8 cellular contexts compared by ENCODE assay signal in genomic region chr21:15062566-15062965, GRCh38. TPM values are rescaled to one million over a fixed set of nuclear protein-coding genes. Genes with fewer than 3 reads are reported as not detected.
A peak's percentile ranks its signal among the peaks of the same experiment; 100 is the strongest.
DNase-seq lines count a peak whose midpoint lies in the region; ATAC-seq, FAIRE-seq and TF ChIP-seq lines count a peak whose summit lies in the region.

No MANE protein-coding gene starts in this region.

- no peak for TF ChIP-seq POLR2A in tibial nerve (IDR thresholded peaks at IDR 0.05)

- H3K4me3 ChIP-seq in right atrium auricular region: peak overlapping the region; percentile 68 to 75
- H3K4me3 ChIP-seq in keratinocyte (ENCODE audit: control insufficient read depth in 2 of 3, extremely low read depth in 1 of 3, insufficient read depth in 2 of 3, low read depth in 1 of 3, low read length in 3 of 3): peak overlapping the region; percentile 85 to 99 (median 93)
- H3K4me3 ChIP-seq in tibial nerve: peak overlapping the region in 3 of 4 donors; percentile 79 to 97 (median 94)

- H3K9me3 Mint-ChIP-seq in activated naive CD8-positive, alpha-beta T cell (ENCODE audit: low read depth): no peaks in the 10 kb centered on the region

- H3K36me3 ChIP-seq in right atrium auricular region: no peaks in the 10 kb centered on the region
- H3K36me3 ChIP-seq in keratinocyte (ENCODE audit: control insufficient read depth in 2 of 2, extremely low read depth in 1 of 2, insufficient read depth in 2 of 2, low read length in 2 of 2): no peaks in the 10 kb centered on the region
- no peaks in the 10 kb centered on the region for H3K36me3 ChIP-seq in tibial nerve

- H3K9me3 ChIP-seq in right atrium auricular region (no peaks in the 10 kb centered on the region), keratinocyte (ENCODE audit: control insufficient read depth, low read depth, low read length) (no peaks in the 10 kb centered on the region), tibial nerve (no peaks in the 10 kb centered on the region)

- FAIRE-seq in keratinocyte (lab: Jason Lieb, UNC): peak; percentile 39

- peaks cover 71% of the 10 kb centered on the region for H3K79me2 ChIP-seq in keratinocyte (ENCODE audit: control insufficient read depth, insufficient read depth, low read length)

- TF ChIP-seq CTCF in right atrium auricular region (IDR thresholded peaks at IDR 0.05) (no peak), keratinocyte (optimal IDR thresholded peaks at IDR 0.05 in 1 of 3, IDR thresholded peaks at IDR 0.05 in 1 of 3, conservative IDR thresholded peaks at IDR 0.05 in 1 of 3; ENCODE audit: extremely low read depth in 1 of 3, insufficient read depth in 2 of 3, low read length in 3 of 3) (peak in 2 of 3 experiments; percentile 6 to 7), tibial nerve (IDR thresholded peaks at IDR 0.05) (peak in 2 of 5 experiments; percentile 11 to 20)

- H3K27me3 Mint-ChIP-seq in activated naive CD8-positive, alpha-beta T cell: no peaks in the 10 kb centered on the region

- intact Hi-C loops in left cardiac atrium (cut with DNase I): loop anchor here in 1 of 2 donors (5.0 kb wide), 1 partner anchor 420 kb away; no protein-coding TSS in a partner anchor
- intact Hi-C loops in left colon (cut with DNase I, micrococcal nuclease): loop anchor here in 1 of 2 donors (10.0 kb wide), 1 partner anchor 188 kb away; no protein-coding TSS in a partner anchor

- no peak for TF ChIP-seq EP300 in tibial nerve (IDR thresholded peaks at IDR 0.05)

- H3K27ac ChIP-seq in right atrium auricular region: no peak overlapping the region
- peak overlapping the region; percentile 96 for H3K27ac ChIP-seq in keratinocyte (ENCODE audit: control insufficient read depth, insufficient read depth, low read length)
- peak overlapping the region in 1 of 4 donors; percentile 98 for H3K27ac ChIP-seq in tibial nerve

- no peaks in the 10 kb centered on the region for H3K36me3 Mint-ChIP-seq in activated naive CD8-positive, alpha-beta T cell

- H4K20me1 ChIP-seq in keratinocyte (ENCODE audit: control insufficient read depth, extremely low read depth, insufficient read depth, low read length): peaks cover 5% of the 10 kb centered on the region

- peak overlapping the region; percentile 92 for H3K9ac ChIP-seq in keratinocyte (ENCODE audit: control insufficient read depth, extremely low read depth, insufficient read depth, low read length)

- peak overlapping the region; percentile 90 for H3K4me3 Mint-ChIP-seq in activated naive CD8-positive, alpha-beta T cell

- peak overlapping the region; percentile 95 for H3K27ac Mint-ChIP-seq in activated naive CD8-positive, alpha-beta T cell

- peaks cover 65% of the 10 kb centered on the region for H3K4me1 Mint-ChIP-seq in activated naive CD8-positive, alpha-beta T cell (ENCODE audit: low read depth)

- dilution Hi-C loops in keratinocyte (cut with MboI; ENCODE audit: extremely low pct_ligation_motif_present, low sequenced_read_pairs): no loop called here

- ATAC-seq in left cardiac atrium: no peak
- no peak for ATAC-seq in left colon

- peaks cover 0 to 67% of the 10 kb centered on the region in 2 donors for H3K4me1 ChIP-seq in right atrium auricular region
- peaks cover 23% of the 10 kb centered on the region for H3K4me1 ChIP-seq in keratinocyte (ENCODE audit: control insufficient read depth, extremely low read depth, insufficient read depth, low read length)
- peaks cover 0 to 63% (median 44%) of the 10 kb centered on the region in 4 donors for H3K4me1 ChIP-seq in tibial nerve

- WGBS in tibial nerve, 2 donors: 24 to 33% methylated on average over 3 of the region's 3 CpGs

- H3K27me3 ChIP-seq in right atrium auricular region: no peaks in the 10 kb centered on the region
- no peaks in the 10 kb centered on the region for H3K27me3 ChIP-seq in keratinocyte (ENCODE audit: control insufficient read depth, extremely low read depth, insufficient read depth, low read length)
- no peaks in the 10 kb centered on the region for H3K27me3 ChIP-seq in tibial nerve

- H3K4me2 ChIP-seq in keratinocyte (ENCODE audit: control insufficient read depth, extremely low read depth, insufficient read depth, low read depth, low read length): peak overlapping the region; percentile 83

- peaks cover 3% of the 10 kb centered on the region for H3K9me1 ChIP-seq in keratinocyte (ENCODE audit: control insufficient read depth, extremely low read depth, insufficient read depth, low read length)

- DNase-seq in right atrium auricular region (ENCODE audit: low spot score) (no peak), left cardiac atrium (no peak), keratinocyte (ENCODE audit: low read depth, low spot score) (no peak), tibial nerve (ENCODE audit: low spot score in 2 of 2) (no peak), glomerular visceral epithelial cell (ENCODE audit: extremely low spot score) (no peak), cerebellar nuclear complex (lab: John Stamatoyannopoulos, UW) (no peak), left colon (no peak)

- no peak overlapping the region for H2AFZ ChIP-seq in keratinocyte (ENCODE audit: control insufficient read depth, low read length)

RNA-seq across cellular contexts. Expression of gene NRIP1, which starts 2.2 kb away (rescaled TPM):
- total RNA-seq in right atrium auricular region: 10 to 100 TPM; 15.5 to 16.0 TPM
- 10 to 100 TPM; 30.1 to 36.4 TPM for total RNA-seq in left cardiac atrium
- 18.9 to 25.5 TPM (median 22.3 TPM) in 3 replicates for polyA plus RNA-seq in keratinocyte
- 15.8 TPM for polyA plus RNA-seq in keratinocyte (2011; ENCODE audit: low read depth)
- polyA plus RNA-seq in keratinocyte (2011; cell fraction: cytosol; rRNA removed): 6.7 and 18.2 TPM in 2 replicates
- 24.1 and 31.6 TPM in 2 replicates for polyA plus RNA-seq in keratinocyte (2011; cell fraction: nucleus; rRNA removed)
- polyA plus RNA-seq in keratinocyte (2012; ENCODE audit: low replicate concordance): 16.8 and 26.5 TPM in 2 replicates
- polyA minus RNA-seq in keratinocyte: 15.0 to 99.3 TPM (median 54.2 TPM) in 3 replicates
- polyA minus RNA-seq in keratinocyte (2011; cell fraction: cytosol; rRNA and poly(A)+ RNA removed): 21.9 TPM
- polyA minus RNA-seq in keratinocyte (2011; cell fraction: nucleus; rRNA and poly(A)+ RNA removed): 59.4 and 107 TPM in 2 replicates
- total RNA-seq in tibial nerve: 10 to 100 TPM; 31.0 to 33.0 (median 32.2) TPM
- total RNA-seq in left colon: 10 to 100 TPM; 78.5 to 82.9 TPM

Comparison
In these comparisons a context has a peak if more than half of its experiments do, and no peak if none do; other contexts are left out.
1. CTCF ChIP-seq: peak in keratinocyte (2 of 3); none in right atrium auricular region (0 of 2).
2. Peak in every context shown above with its lines, with median percentiles within 50 percentile points of each other: H3K4me3 ChIP-seq.